Comparison of ENCODE assay signal across 10 cellular contexts in genomic region chr4:8171941-8172924, GRCh38. TPM values are rescaled to one million over a fixed set of nuclear protein-coding genes. Genes with fewer than 3 reads are reported as not detected.
A peak's percentile ranks its signal among the peaks of the same experiment; 100 is the strongest.
DNase-seq lines count a peak whose midpoint lies in the region; ATAC-seq, FAIRE-seq and TF ChIP-seq lines count a peak whose summit lies in the region.
"Had no signal": no experiment of that assay in that cellular context is flagged by ENCODE, and none has a peak within 500 bp of the region (broad histone marks: within the 10 kb centered on the region; RNA-seq: fewer than 3 reads in every experiment).

No MANE protein-coding gene starts in this region.

- H3K27ac Mint-ChIP-seq in GM23338 (no peak overlapping the region), natural killer cell (no peak overlapping the region)

- TF ChIP-seq CTCF in fibroblast of mammary gland (conservative IDR thresholded peaks at IDR 0.05; ENCODE audit: control insufficient read depth, insufficient read depth, low read depth, low read length), result no peak
- no peak for TF ChIP-seq CTCF in GM23338 (conservative IDR thresholded peaks at IDR 0.05; ENCODE audit: low read depth in 2 of 2)
- TF ChIP-seq CTCF in natural killer cell (IDR thresholded peaks at IDR 0.05), result no peak
- no peak for TF ChIP-seq CTCF in gastrocnemius medialis (IDR thresholded peaks at IDR 0.05 in 4 of 5, conservative IDR thresholded peaks at IDR 0.05 in 1 of 5)

- H3K27me3 Mint-ChIP-seq in GM23338 (ENCODE audit: insufficient read depth, low read depth, poor library complexity) (no peaks in the 10 kb centered on the region), natural killer cell (ENCODE audit: low read depth in 2 of 2) (peaks cover 0 to 5% of the 10 kb centered on the region in 2 donors)

- ATAC-seq in GM21360 (IDR thresholded peaks at IDR 0.05; ENCODE audit: unreplicated experiment) (peak; percentile 71), HG03342 (IDR thresholded peaks at IDR 0.05; ENCODE audit: unreplicated experiment) (peak; percentile 77), GM23338 (no peak), natural killer cell (no peak), gastrocnemius medialis (no peak)

- DNase-seq in GM12892 (ENCODE audit: insufficient read length) (peak; percentile 61), fibroblast of mammary gland (ENCODE audit: low read depth) (peak; percentile 24), GM23338 (ENCODE audit: low spot score) (no peak), natural killer cell (no peak), NCI-H69 (lab: John Stamatoyannopoulos, UW) (no peak), gastrocnemius medialis (no peak)
- DNase-seq: NCI-H774, small intestine had no signal

- H3K36me3 ChIP-seq in GM23338 (ENCODE audit: insufficient read depth) (no peaks in the 10 kb centered on the region), gastrocnemius medialis (no peaks in the 10 kb centered on the region)

- H3K36me3 Mint-ChIP-seq in GM23338 (ENCODE audit: low read depth) (peaks cover 7% of the 10 kb centered on the region; the same call in 2 of the 3 replicates), natural killer cell (no peaks in the 10 kb centered on the region)

- TF ChIP-seq POLR2A in GM12892 (IDR thresholded peaks at IDR 0.05; ENCODE audit: low read depth, low read length) (no peak), gastrocnemius medialis (IDR thresholded peaks at IDR 0.05) (no peak)

- H3K9me2 ChIP-seq in GM23338 (ENCODE audit: insufficient read depth), result no peaks in the 10 kb centered on the region

- H3K9me3 Mint-ChIP-seq in GM23338 (peaks cover 19% of the 10 kb centered on the region), natural killer cell (no peaks in the 10 kb centered on the region)

- H3K4me3 ChIP-seq in fibroblast of mammary gland (ENCODE audit: control insufficient read depth, low read depth, low read length), result no peak overlapping the region
- H3K4me3 ChIP-seq in GM23338, result no peak overlapping the region
- H3K4me3 ChIP-seq in gastrocnemius medialis, result no peak overlapping the region

- no peaks in the 10 kb centered on the region for H3K79me2 ChIP-seq in GM23338 (replicated peaks; ENCODE audit: insufficient read depth)

- intact Hi-C loops in natural killer cell (cut with micrococcal nuclease) (no loop called here), gastrocnemius medialis (cut with DNase I; ENCODE audit: low total_unique reads) (no loop called here)

- H4K20me1 ChIP-seq in GM23338 (replicated peaks; ENCODE audit: insufficient read depth), result no peaks in the 10 kb centered on the region

- H3K9me3 ChIP-seq in gastrocnemius medialis, result no peaks in the 10 kb centered on the region

- H3K27me3 ChIP-seq in GM23338 (ENCODE audit: insufficient read depth) (no peaks in the 10 kb centered on the region), gastrocnemius medialis (no peaks in the 10 kb centered on the region)

- H3K4me2 ChIP-seq in GM23338, result no peak overlapping the region

- H3K27ac ChIP-seq in GM23338 (ENCODE audit: low read depth) (no peak overlapping the region), gastrocnemius medialis (peak overlapping the region in 1 of 4 donors; percentile 99)

- H3K4me3 Mint-ChIP-seq in GM23338 (no peak overlapping the region), natural killer cell (no peak overlapping the region)

- H3K4me1 Mint-ChIP-seq in GM23338 (0 out of 3 replicates have a peak, but pooled peaks cover 2% of the 10 kb centered on the region), natural killer cell (peaks cover 0 to 5% of the 10 kb centered on the region in 2 donors)

- no peaks in the 10 kb centered on the region for H3K4me1 ChIP-seq in GM23338 (ENCODE audit: insufficient read depth)
- peaks cover 17 to 22% of the 10 kb centered on the region in 2 donors for H3K4me1 ChIP-seq in gastrocnemius medialis

- in situ Hi-C loops in gastrocnemius medialis (cut with MboI; ENCODE audit: low sequenced_read_pairs in 4 of 4), result no loop called here

- no peak overlapping the region for H2AFZ ChIP-seq in GM23338

- H3F3A ChIP-seq in GM23338 (replicated peaks; ENCODE audit: low read depth), result no peaks in the 10 kb centered on the region

- FAIRE-seq in GM12892 (lab: Jason Lieb, UNC), result peak; percentile 83
- FAIRE-seq: small intestine had no signal

TF ChIP-seq in GM23338, 12 proteins besides CTCF, POLR2A, EP300 and RAD21 (continues in another document):
- TF ChIP-seq REST (IDR thresholded peaks at IDR 0.05; ENCODE audit: unreplicated experiment), result no peak

RNA-seq across cellular contexts. Expression of gene ABLIM2, which starts 13.6 kb away (rescaled TPM):
- polyA plus RNA-seq in GM12892 (2012; ENCODE audit: missing spikeins), result 0.13 TPM
- total RNA-seq in GM23338 (2014; rRNA removed; shearing (Covaris generic)), result 1.0 and 4.3 TPM in 2 replicates
- polyA plus RNA-seq in GM23338 (2016; fragmentation: Nextera tagmentation; extraction: Ambion mirVana), result 0.78 and 1.5 TPM in 2 replicates
- total RNA-seq in natural killer cell (1 to 10 TPM in 2 of 3 donors, under 1 TPM in 1; 0.71 to 2.8 (median 1.3) TPM), gastrocnemius medialis (100 to 1,000 TPM; 177 to 281 (median 244) TPM)

RNA-seq across cellular contexts. Expression of gene SH3TC1, which starts 26.9 kb away (rescaled TPM):
- 12.2 TPM for polyA plus RNA-seq in GM12892 (2012; ENCODE audit: missing spikeins)
- 0.07 TPM in 1 of 2 replicates, not detected in the other for total RNA-seq in GM23338 (2014; rRNA removed; shearing (Covaris generic))
- polyA plus RNA-seq in GM23338 (2016; fragmentation: Nextera tagmentation; extraction: Ambion mirVana), result not detected in 2 replicates
- total RNA-seq in natural killer cell, result 10 to 100 TPM; 50.1 to 61.7 (median 54.9) TPM
- total RNA-seq in gastrocnemius medialis, result 1 to 10 TPM; 2.9 to 8.5 (median 5.8) TPM

Comparison
In these comparisons a context has a peak if more than half of its experiments do, and no peak if none do; other contexts are left out.
1. DNase-seq: peak in GM12892 (single experiment) and fibroblast of mammary gland (single experiment); none in GM23338 (single experiment), natural killer cell (single experiment), NCI-H69 (single experiment) and gastrocnemius medialis (0 of 2).
2. ATAC-seq: peak in GM21360 (single experiment) and HG03342 (single experiment); none in GM23338 (single experiment), natural killer cell (0 of 3) and gastrocnemius medialis (0 of 2).
3. RNA of gene ABLIM2, which starts 13.6 kb away (total RNA-seq): 177 to 281 TPM in gastrocnemius medialis; 1.0 to 4.3 TPM in GM23338 and 0.71 to 2.8 TPM in natural killer cell; every median in the first group is over 10 times any median in the second.
4. RNA of gene SH3TC1, which starts 26.9 kb away (total RNA-seq): 50.1 to 61.7 TPM in natural killer cell; 2.9 to 8.5 TPM in gastrocnemius medialis and 0.07 TPM in GM23338; every median in the first group is over 4 times any median in the second.